8 cellular contexts compared by ENCODE assay signal in genomic region chr6:27146706-27147507, GRCh38.
DNase-seq lines count a peak whose midpoint lies in the region; ATAC-seq and TF ChIP-seq lines count a peak whose summit lies in the region.

No MANE protein-coding gene starts in this region.

- H3K36me3 ChIP-seq in endodermal cell (ENCODE audit: control insufficient read depth, insufficient read depth, low read length) = no peaks in the 10 kb centered on the region

- H3K27ac Mint-ChIP-seq in activated CD8-positive, alpha-beta T cell treated with anti-CD3 and anti-CD28 coated beads for 36 hours = no peak overlapping the region
- H3K27ac Mint-ChIP-seq in endodermal cell = no peak overlapping the region

- H3K27me3 ChIP-seq in endodermal cell (ENCODE audit: control insufficient read depth, insufficient read depth, low read length, poor library complexity, severe bottlenecking) = no peaks in the 10 kb centered on the region

- no peaks in the 10 kb centered on the region for H3K9me3 ChIP-seq in endodermal cell (ENCODE audit: control insufficient read depth, low read length)

- POLR2A ChIA-PET in activated CD8-positive, alpha-beta T cell treated with anti-CD3 and anti-CD28 coated beads for 36 hours (lab: Charles Lee) = interaction anchor here (0.5 to 14.7 kb wide), 61 partner anchors 9 to 1777 kb away, joined by 3 to 692 read pairs (median 6); partner anchors contain the start of genes TRIM27, ZNF184 and ZNF391

- CTCF ChIA-PET in activated CD8-positive, alpha-beta T cell treated with anti-CD3 and anti-CD28 coated beads for 36 hours (lab: Charles Lee) = interaction anchor here (0.9 to 3.3 kb wide), 5 partner anchors 10 to 605 kb away, joined by 3 to 15 read pairs (median 4); no protein-coding TSS in a partner anchor

- intact Hi-C loops in activated CD8-positive, alpha-beta T cell treated with anti-CD3 and anti-CD28 coated beads for 36 hours (cut with micrococcal nuclease) = loop anchor here (2.0 to 5.0 kb wide), 2 partner anchors 14 to 665 kb away; a partner anchor contains a TSS

- H3K27me3 Mint-ChIP-seq in activated CD8-positive, alpha-beta T cell treated with anti-CD3 and anti-CD28 coated beads for 36 hours = no peaks in the 10 kb centered on the region
- no peaks in the 10 kb centered on the region for H3K27me3 Mint-ChIP-seq in endodermal cell (ENCODE audit: insufficient read depth)

- H3K4me1 ChIP-seq in endodermal cell (ENCODE audit: control insufficient read depth, insufficient read depth, low read length) = no peaks in the 10 kb centered on the region

- H3K4me1 Mint-ChIP-seq in activated CD8-positive, alpha-beta T cell treated with anti-CD3 and anti-CD28 coated beads for 36 hours (ENCODE audit: low read depth) = peaks cover 13% of the 10 kb centered on the region
- peaks cover 5% of the 10 kb centered on the region for H3K4me1 Mint-ChIP-seq in endodermal cell

- peaks cover 6% of the 10 kb centered on the region for H3K36me3 Mint-ChIP-seq in activated CD8-positive, alpha-beta T cell treated with anti-CD3 and anti-CD28 coated beads for 36 hours (ENCODE audit: low read depth)
- peaks cover 6% of the 10 kb centered on the region for H3K36me3 Mint-ChIP-seq in endodermal cell (ENCODE audit: low read depth)

- ATAC-seq in GM19463 (IDR thresholded peaks at IDR 0.05; ENCODE audit: unreplicated experiment) = peak; percentile 66
- peak; percentile 72 for ATAC-seq in HG03571 (IDR thresholded peaks at IDR 0.05; ENCODE audit: unreplicated experiment)
- ATAC-seq in activated CD8-positive, alpha-beta T cell treated with anti-CD3 and anti-CD28 coated beads for 36 hours = peak; percentile 72

- H3K4me3 Mint-ChIP-seq in activated CD8-positive, alpha-beta T cell treated with anti-CD3 and anti-CD28 coated beads for 36 hours = no peak overlapping the region
- H3K4me3 Mint-ChIP-seq in endodermal cell = no peak overlapping the region

- peak overlapping the region; percentile 93 for H3K9ac ChIP-seq in endodermal cell (ENCODE audit: extremely low read depth, low read length, poor library complexity, severe bottlenecking)

- TF ChIP-seq CTCF in activated CD8-positive, alpha-beta T cell treated with anti-CD3 and anti-CD28 coated beads for 36 hours (IDR thresholded peaks at IDR 0.05) = no peak
- no peak for TF ChIP-seq CTCF in endodermal cell (conservative IDR thresholded peaks at IDR 0.05)

- no peaks in the 10 kb centered on the region for H3K9me3 Mint-ChIP-seq in activated CD8-positive, alpha-beta T cell treated with anti-CD3 and anti-CD28 coated beads for 36 hours
- H3K9me3 Mint-ChIP-seq in endodermal cell = no peaks in the 10 kb centered on the region

- H3K4me3 ChIP-seq in endodermal cell (ENCODE audit: low read length) = peak overlapping the region; percentile 97

- 0 to 1% methylated on average over 22 to 50 of the region's 51 CpGs for WGBS in endodermal cell (ENCODE audit: insufficient coverage in 1 of 2, insufficient read length in 1 of 2), 2 experiments

- DNase-seq in COLO829 (ENCODE audit: low spot score) (peak; percentile 100), NCI-H82 (lab: John Stamatoyannopoulos, UW) (peak; percentile 84), endodermal cell (peak; percentile 97), medulla oblongata (ENCODE audit: extremely low spot score) (peak; percentile 99)
- peak; percentile 85 for DNase-seq in activated CD8-positive, alpha-beta T cell treated with anti-CD3 and anti-CD28 coated beads for 36 hours
- DNase-seq in stimulated activated CD8-positive, alpha-beta memory T cell treated with anti-CD3 and anti-CD28 coated beads, Interleukin-12 subunit alpha, Interleukin-12 subunit beta, amount 100 ng/mL, for 1 hour (ENCODE audit: low read depth) = peak; percentile 62

- H3K27ac ChIP-seq in endodermal cell (ENCODE audit: low read depth, low read length) = peak overlapping the region; percentile 97

Comparison
In these comparisons a context has a peak if more than half of its experiments do, and no peak if none do; other contexts are left out.
1. Peak in every context shown above with its lines: DNase-seq, ATAC-seq, H3K4me3 ChIP-seq and H3K27ac ChIP-seq.